ENCODE assay signal across 8 cellular contexts in the genomic region with DNA sequence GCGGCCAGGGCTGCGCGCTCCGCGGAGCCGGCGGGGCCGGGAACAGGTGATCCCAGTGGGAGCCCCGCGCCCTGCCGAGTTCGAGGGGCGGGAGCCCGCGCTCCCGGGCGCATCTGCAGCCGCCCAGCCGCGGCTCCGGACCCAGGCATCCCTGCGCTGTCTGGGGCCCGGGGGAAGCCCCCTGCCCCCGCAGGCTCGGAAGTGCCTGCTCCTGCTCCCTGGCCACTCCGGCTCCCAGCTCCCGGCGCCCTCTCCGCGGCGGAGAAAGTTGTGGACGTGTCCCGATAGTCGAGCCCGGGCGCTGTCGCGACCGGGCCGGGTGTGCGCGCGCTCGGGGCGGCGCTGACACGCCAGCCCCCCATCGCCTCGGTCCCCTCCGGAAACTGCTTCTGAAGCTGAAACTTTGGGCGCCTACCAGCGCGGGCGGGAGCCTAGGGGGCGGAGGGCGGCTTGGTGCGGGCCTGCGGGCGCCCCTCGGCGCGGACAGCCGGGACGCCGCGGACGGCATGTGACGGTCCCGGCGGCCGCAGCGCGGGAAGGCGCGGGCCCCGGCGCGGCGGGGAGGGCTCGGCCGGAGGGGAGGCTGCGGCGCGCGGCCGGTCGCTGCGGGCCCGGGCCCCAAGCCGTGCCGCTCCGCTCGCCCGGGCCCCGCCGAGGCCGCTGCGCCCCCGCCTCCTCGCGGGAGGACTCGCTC. TPM values are rescaled to one million over a fixed set of nuclear protein-coding genes. Genes with fewer than 3 reads are reported as not detected.
DNase-seq lines count a peak whose midpoint lies in the region; ATAC-seq and TF ChIP-seq lines count a peak whose summit lies in the region.

No MANE protein-coding gene starts in this region.

- WGBS in suprapubic skin = 0% methylated on average over 5 of the region's 102 CpGs

- in situ Hi-C loops in G401 (cut with HindIII; ENCODE audit: low sequenced_read_pairs) = no loop called here

- H3K9me3 ChIP-seq in suprapubic skin = no peaks in the 10 kb centered on the region

- H3K27ac ChIP-seq in angular gyrus (ENCODE audit: low read depth, low read length) (peak overlapping the region; percentile 33), suprapubic skin (no peak overlapping the region)

- TF ChIP-seq EP300 in suprapubic skin (IDR thresholded peaks at IDR 0.05) = no peak

- peaks cover 45% of the 10 kb centered on the region for H3K4me1 ChIP-seq in suprapubic skin

- TF ChIP-seq CTCF in GM10266 (IDR thresholded peaks at IDR 0.05; ENCODE audit: control insufficient read depth, insufficient read depth, low read depth, missing control alignments) (no peak), kidney epithelial cell (IDR thresholded peaks at IDR 0.05; ENCODE audit: insufficient read depth, low read length, poor library complexity, severe bottlenecking) (no peak), suprapubic skin (IDR thresholded peaks at IDR 0.05) (no peak)

- H3K36me3 ChIP-seq in kidney epithelial cell (ENCODE audit: control insufficient read depth, insufficient read depth, low read length) (no peaks in the 10 kb centered on the region), suprapubic skin (no peaks in the 10 kb centered on the region)

- H3K27me3 ChIP-seq in kidney epithelial cell (ENCODE audit: control insufficient read depth, insufficient read depth, low read length) (peaks cover 57% of the 10 kb centered on the region), suprapubic skin (no peaks in the 10 kb centered on the region)

- peak; percentile 56 for DNase-seq in GM10266 (ENCODE audit: extremely low spot score)
- no peak for DNase-seq in kidney epithelial cell (ENCODE audit: low read depth)
- DNase-seq in suprapubic skin (ENCODE audit: low spot score in 2 of 2) = peak in 1 of 2 donors; percentile 76
- DNase-seq in NCI-H1105 treated with DMSO at 0.1 percent for 48 hours (lab: John Stamatoyannopoulos, UW) = no peak
- DNase-seq in G401 (ENCODE audit: low spot score) = no peak
- DNase-seq in RKO (ENCODE audit: low spot score) = no peak

- peak; percentile 10 for ATAC-seq in HG03521 (IDR thresholded peaks at IDR 0.05; ENCODE audit: unreplicated experiment)

- H3K4me3 ChIP-seq in kidney epithelial cell (ENCODE audit: low read depth, low read length) (peak overlapping the region; percentile 46), suprapubic skin (peak overlapping the region; percentile 84)

- TF ChIP-seq POLR2A in suprapubic skin (IDR thresholded peaks at IDR 0.05) = no peak

RNA-seq across cellular contexts. Expression of a gene that starts 0.5 kb away (rescaled TPM):
- total RNA-seq in kidney epithelial cell (1.4 and 4.3 TPM in 2 replicates), suprapubic skin (10 to 100 TPM in 1 of 4 donors, 1 to 10 TPM in 3; 7.3 to 15.2 (median 8.0) TPM)
- 5.3 and 5.5 TPM in 2 replicates for total RNA-seq in G401 (2014; rRNA removed; shearing (Covaris generic))
